ENCODE assay signal across 8 cellular contexts in genomic region chr7:128531105-128531954, GRCh38. TPM values are rescaled to one million over a fixed set of nuclear protein-coding genes. Genes with fewer than 3 reads are reported as not detected.
DNase-seq lines count a peak whose midpoint lies in the region; ATAC-seq, FAIRE-seq and TF ChIP-seq lines count a peak whose summit lies in the region.
"Not testable (repeated sequence)": the region's sequence is repeated elsewhere in the genome, so short reads cannot be mapped to it uniquely, and the experiment has no call there.

No MANE protein-coding gene starts in this region.

- BruUV-seq in HepG2 (replicated peaks; lab: Mats Ljungman, UMichigan), result not testable (repeated sequence)

- peaks cover 31% of the 10 kb centered on the region for H3K79me2 ChIP-seq in HepG2 (ENCODE audit: insufficient read depth, low read length)

- 0 out of 4 replicates have a peak, but pooled peaks of 1 of the 2 experiments have one; percentile 24 for TF ChIP-seq EP300 in HepG2 (IDR thresholded peaks at IDR 0.05; ENCODE audit: low read depth in 2 of 2, low read length in 2 of 2)
- TF ChIP-seq EP300 in HepG2 (CRISPR knock-in tag; IDR thresholded peaks at IDR 0.05; ENCODE audit: borderline replicate concordance), result not testable (repeated sequence)

- H3K36me3 Mint-ChIP-seq in dendritic cell treated with granulocyte-macrophage colony-stimulating factor and Interleukin-4, amounts not matched to agents 40 ng/mL and 50 ng/mL, for 4 days (ENCODE audit: low read depth), result peaks cover 30% of the 10 kb centered on the region

- ATAC-seq in GM19397 (IDR thresholded peaks at IDR 0.05; ENCODE audit: unreplicated experiment) (peak; percentile 78), HG03521 (IDR thresholded peaks at IDR 0.05; ENCODE audit: unreplicated experiment) (peak; percentile 58), HepG2 (peak; percentile 93)

- intact Hi-C loops in dendritic cell treated with granulocyte-macrophage colony-stimulating factor and Interleukin-4, amounts not matched to agents 40 ng/mL and 50 ng/mL, for 4 days (cut with micrococcal nuclease), result loop anchor here (5.0 kb wide), 1 partner anchor 54 kb away; the partner anchor contains the start of gene METTL2B
- intact Hi-C loops in HepG2 (cut with micrococcal nuclease; ENCODE audit: unreplicated experiment), result loop anchor here (5.0 kb wide), 1 partner anchor 54 kb away; the partner anchor contains the start of gene METTL2B

- peaks cover 26% of the 10 kb centered on the region for H3K4me1 Mint-ChIP-seq in dendritic cell treated with granulocyte-macrophage colony-stimulating factor and Interleukin-4, amounts not matched to agents 40 ng/mL and 50 ng/mL, for 4 days (ENCODE audit: low read depth)

- H3K27me3 Mint-ChIP-seq in dendritic cell treated with granulocyte-macrophage colony-stimulating factor and Interleukin-4, amounts not matched to agents 40 ng/mL and 50 ng/mL, for 4 days, result not testable (repeated sequence)

- POLR2A ChIA-PET in BJ (lab: Charles Lee); HepG2 (lab: Yijun Ruan, JAX): not testable (repeated sequence)

- not testable (repeated sequence) for TF ChIP-seq CTCF in BJ (IDR thresholded peaks at IDR 0.05; ENCODE audit: insufficient read depth, low read depth, low read length); HepG2 (CRISPR knock-in tag; IDR thresholded peaks at IDR 0.05)

- not testable (repeated sequence) for H4K20me1 ChIP-seq in HepG2 (ENCODE audit: insufficient read depth, low read length)

- H3K27ac ChIP-seq in HepG2 (ENCODE audit: extremely low read length, insufficient read depth, low read length), result peak overlapping the region; percentile 78

- H3K4me3 Mint-ChIP-seq in dendritic cell treated with granulocyte-macrophage colony-stimulating factor and Interleukin-4, amounts not matched to agents 40 ng/mL and 50 ng/mL, for 4 days, result peak overlapping the region; percentile 79

- H3K4me2 ChIP-seq in HepG2 (ENCODE audit: low read depth, low read length), result peak overlapping the region; percentile 72; the same call in 1 of the 2 replicates

- H2AFZ ChIP-seq in HepG2 (ENCODE audit: low read length), result not testable (repeated sequence)

- peak overlapping the region; percentile 90 for H3K9ac ChIP-seq in HepG2 (ENCODE audit: insufficient read depth, low read depth, low read length)

- H3K27ac Mint-ChIP-seq in dendritic cell treated with granulocyte-macrophage colony-stimulating factor and Interleukin-4, amounts not matched to agents 40 ng/mL and 50 ng/mL, for 4 days, result peak overlapping the region; percentile 91

- CTCF ChIA-PET in BJ (lab: Yijun Ruan, JAX); HepG2 (lab: Yijun Ruan, JAX; ENCODE audit: low intra/inter-chr PET ratio, low total read pairs): not testable (repeated sequence)

- not testable (repeated sequence) for H3K9me3 ChIP-seq in HepG2 (ENCODE audit: low read length)

- not testable (repeated sequence) for DNase-seq in BJ (ENCODE audit: low read depth)
- DNase-seq in NCI-H526 treated with DMSO at 0.1 percent for 48 hours (lab: John Stamatoyannopoulos, UW), result peak; percentile 75
- DNase-seq in activated CD4-positive, alpha-beta T cell treated with anti-CD3 and anti-CD28 coated beads, Interleukin-2, amount 50 U/mL, for 24 hours (ENCODE audit: low read depth in 1 of 2, low spot score in 1 of 2), result peak; percentile 58 to 75
- peak; percentile 74 for DNase-seq in HepG2 (ENCODE audit: low spot score)
- DNase-seq in stimulated activated CD4-positive, alpha-beta T cell treated with anti-CD3 and anti-CD28 coated beads, Interleukin-2, amount 100 ng/mL, for 4 hours (ENCODE audit: low read depth), result peak; percentile 72

- WGBS in HepG2 (ENCODE audit: low lambda C conversion rate), result 2% methylated on average over 11 of the region's 92 CpGs

- not testable (repeated sequence) for H3K9me3 Mint-ChIP-seq in dendritic cell treated with granulocyte-macrophage colony-stimulating factor and Interleukin-4, amounts not matched to agents 40 ng/mL and 50 ng/mL, for 4 days

- in situ Hi-C loops in HepG2 (cut with HindIII; ENCODE audit: extremely low pct_ligation_motif_present, low pct_unique_long_range_greater_than_20kb), result not testable (repeated sequence)

- H3K27me3 ChIP-seq in BJ (ENCODE audit: control insufficient read depth, insufficient read depth, low read length); HepG2 (ENCODE audit: control insufficient read depth in 1 of 2, insufficient read depth in 2 of 2, low read length in 2 of 2): not testable (repeated sequence)

- FAIRE-seq in HepG2 (lab: Jason Lieb, UNC), result not testable (repeated sequence)

- TF ChIP-seq RAD21 in HepG2 (CRISPR knock-in tag; IDR thresholded peaks at IDR 0.05), result 0 out of 2 replicates have a peak, but pooled peaks have one; percentile 13

- not testable (repeated sequence) for TF ChIP-seq POLR2A in HepG2 (IDR thresholded peaks at IDR 0.05; ENCODE audit: insufficient read depth in 1 of 2, low read depth in 2 of 2, low read length in 2 of 2)

- not testable (repeated sequence) for H3K36me3 ChIP-seq in BJ (ENCODE audit: control insufficient read depth, insufficient read depth, low read length); HepG2 (replicated peaks in 1 of 2; ENCODE audit: control insufficient read depth in 1 of 2, insufficient read depth in 2 of 2, low read length in 2 of 2)

- peaks cover 21% of the 10 kb centered on the region for H3K4me1 ChIP-seq in HepG2 (ENCODE audit: insufficient read depth, low read length)

- H3K4me3 ChIP-seq in BJ (ENCODE audit: low read depth, low read length), result peak overlapping the region; percentile 72
- peak overlapping the region; percentile 75 to 84 (median 77); a peak in 5 of 6 replicates for H3K4me3 ChIP-seq in HepG2 (replicated peaks in 1 of 3; ENCODE audit: insufficient read depth in 1 of 3, low read depth in 2 of 3, low read length in 3 of 3)

TF ChIP-seq in HepG2, 621 proteins besides CTCF, POLR2A, EP300 and RAD21 (continues in another document):
- TF ChIP-seq ZSCAN20 (CRISPR knock-in tag; IDR thresholded peaks at IDR 0.05; ENCODE audit: borderline replicate concordance) (0 out of 2 replicates have a peak, but pooled peaks have one; percentile 22), TFDP1 (CRISPR knock-in tag; IDR thresholded peaks at IDR 0.05; ENCODE audit: borderline replicate concordance) (peak; percentile 53; the same call in 1 of the 2 replicates)

RNA-seq across cellular contexts. Expression of gene METTL2B, which starts 54.8 kb away (rescaled TPM):
- 13.8 and 21.0 TPM in 2 replicates for polyA plus RNA-seq in BJ (2011; rRNA removed)
- polyA minus RNA-seq in BJ (2011; rRNA and poly(A)+ RNA removed), result 10.2 and 13.4 TPM in 2 replicates
- 33.1 and 40.1 TPM in 2 replicates for total RNA-seq in HepG2 (2016; rRNA removed; fragmentation: Illumina TruSeq; extraction: Trizol)
- total RNA-seq in HepG2 (2016; cell fraction: cytosol; rRNA removed; fragmentation: Illumina TruSeq; extraction: Trizol; ENCODE audit: low read depth), result 6.7 and 7.5 TPM in 2 replicates
- total RNA-seq in HepG2 (2016; cell fraction: insoluble cytoplasmic fraction; rRNA removed; fragmentation: Illumina TruSeq; extraction: Trizol), result 38.6 and 39.4 TPM in 2 replicates
- total RNA-seq in HepG2 (2016; cell fraction: membrane; rRNA removed; fragmentation: Illumina TruSeq; extraction: Trizol), result 10.1 and 11.9 TPM in 2 replicates
- 31.5 and 32.5 TPM in 2 replicates for total RNA-seq in HepG2 (2016; cell fraction: nucleus; rRNA removed; fragmentation: Illumina TruSeq; extraction: Trizol)
- 15.5 and 17.4 TPM in 2 replicates for polyA plus RNA-seq in HepG2 (2011; rRNA removed)
- 8.4 and 12.3 TPM in 2 replicates for polyA plus RNA-seq in HepG2 (2011; cell fraction: cytosol; rRNA removed)
- 7.7 and 10.8 TPM in 2 replicates for polyA plus RNA-seq in HepG2 (2011; cell fraction: nucleus; rRNA removed)
- 11.3 TPM in 2 replicates for polyA plus RNA-seq in HepG2 (2012)
- 4.4 and 5.8 TPM in 2 replicates for polyA plus RNA-seq in HepG2 (2016; cell fraction: cytosol; fragmentation: Illumina TruSeq; extraction: Trizol; ENCODE audit: low read depth)
- 26.3 and 32.1 TPM in 2 replicates for polyA plus RNA-seq in HepG2 (2016; cell fraction: insoluble cytoplasmic fraction; fragmentation: Illumina TruSeq; extraction: Trizol; ENCODE audit: low read depth)
- 5.4 and 10.5 TPM in 2 replicates for polyA plus RNA-seq in HepG2 (2016; cell fraction: membrane; fragmentation: Illumina TruSeq; extraction: Trizol; ENCODE audit: low read depth)
- 29.3 and 39.8 TPM in 2 replicates for polyA plus RNA-seq in HepG2 (2016; cell fraction: nucleus; fragmentation: Illumina TruSeq; extraction: Trizol; ENCODE audit: insufficient read depth, low read depth)
- polyA minus RNA-seq in HepG2 (2011; rRNA and poly(A)+ RNA removed; ENCODE audit: low replicate concordance), result 13.1 and 35.5 TPM in 2 replicates
- polyA minus RNA-seq in HepG2 (2011; cell fraction: cytosol; rRNA and poly(A)+ RNA removed), result 10.6 and 11.3 TPM in 2 replicates
- 36.1 and 39.4 TPM in 2 replicates for polyA minus RNA-seq in HepG2 (2011; cell fraction: nucleus; rRNA and poly(A)+ RNA removed)
